8 cellular contexts compared by ENCODE assay signal in the genomic region with DNA sequence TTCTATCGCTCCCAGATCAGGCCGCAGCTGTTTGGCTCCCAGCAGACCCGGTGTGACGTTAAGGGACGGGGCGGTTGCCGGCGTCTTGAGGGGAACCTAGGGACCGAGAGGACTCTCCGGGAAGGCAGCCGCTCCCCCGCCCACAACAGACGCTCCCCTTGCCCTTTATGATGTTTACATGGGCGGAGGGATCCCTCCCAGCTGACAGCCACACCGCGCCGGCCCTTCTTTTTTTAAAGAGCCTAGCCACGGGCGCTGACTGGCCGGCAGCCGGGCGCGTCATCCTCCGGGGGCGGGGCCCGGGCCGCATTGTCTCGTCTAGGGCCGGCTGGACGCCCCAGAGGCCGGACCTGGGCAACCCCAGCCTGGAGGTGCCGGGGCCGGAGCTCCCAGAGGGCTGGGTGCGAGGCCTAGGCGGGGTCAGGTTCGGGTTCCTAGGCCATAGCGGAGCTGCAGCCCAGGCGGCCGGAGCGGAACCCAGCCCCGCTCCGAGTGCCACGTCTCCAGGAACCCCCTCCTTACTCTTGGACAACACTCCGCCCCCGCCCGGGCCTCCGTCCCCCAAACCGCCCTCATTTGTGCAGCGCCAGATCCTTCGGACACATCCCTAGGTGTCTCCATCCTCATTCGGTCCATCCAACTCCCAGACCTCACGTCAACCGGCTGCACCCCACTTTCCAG. TPM values are rescaled to one million over a fixed set of nuclear protein-coding genes. Genes with fewer than 3 reads are reported as not detected.
A peak's percentile ranks its signal among the peaks of the same experiment; 100 is the strongest.
DNase-seq lines count a peak whose midpoint lies in the region; TF ChIP-seq lines count a peak whose summit lies in the region.

A gene (plus strand): TSS at position 340 of the 681 bp plus-strand sequence.

- peaks cover 0 to 1% of the 10 kb centered on the region in 2 donors for H3K27me3 Mint-ChIP-seq in CD8-positive, alpha-beta memory T cell
- peaks cover 57% of the 10 kb centered on the region for H3K27me3 Mint-ChIP-seq in endodermal cell (ENCODE audit: insufficient read depth)

- TF ChIP-seq CTCF in GM20000 (IDR thresholded peaks at IDR 0.05; ENCODE audit: extremely low read depth, missing control alignments) (no peak), endodermal cell (conservative IDR thresholded peaks at IDR 0.05) (no peak)

- peak within 1 kb of the TSS; percentile 74 to 97 (median 86) for H3K4me3 Mint-ChIP-seq in CD8-positive, alpha-beta memory T cell
- peak within 1 kb of the TSS; percentile 92 for H3K4me3 Mint-ChIP-seq in endodermal cell

- H3K9me3 Mint-ChIP-seq in CD8-positive, alpha-beta memory T cell: no peaks in the 10 kb centered on the region
- H3K9me3 Mint-ChIP-seq in endodermal cell: no peaks in the 10 kb centered on the region

- POLR2A ChIA-PET in CD8-positive, alpha-beta memory T cell (lab: Charles Lee): interaction anchor here (1.4 kb wide), 1 partner anchor 78 kb away, joined by 5 read pairs; a partner anchor contains a TSS

- no peaks in the 10 kb centered on the region for H3K36me3 ChIP-seq in CD8-positive, alpha-beta memory T cell (ENCODE audit: insufficient read depth, low read length)
- H3K36me3 ChIP-seq in endodermal cell (ENCODE audit: control insufficient read depth, insufficient read depth, low read length): no peaks in the 10 kb centered on the region

- H3K27me3 ChIP-seq in CD8-positive, alpha-beta memory T cell (ENCODE audit: insufficient read depth, low read length, poor library complexity, severe bottlenecking): no peaks in the 10 kb centered on the region
- peaks cover 50% of the 10 kb centered on the region for H3K27me3 ChIP-seq in endodermal cell (ENCODE audit: control insufficient read depth, insufficient read depth, low read length, poor library complexity, severe bottlenecking)

- peaks cover 0 to 12% (median 0%) of the 10 kb centered on the region in 3 donors for H3K36me3 Mint-ChIP-seq in CD8-positive, alpha-beta memory T cell
- peaks cover 4% of the 10 kb centered on the region for H3K36me3 Mint-ChIP-seq in endodermal cell (ENCODE audit: low read depth)

- peaks cover 31% of the 10 kb centered on the region for H3K4me1 ChIP-seq in CD8-positive, alpha-beta memory T cell (ENCODE audit: insufficient read depth, low read length)
- peaks cover 3% of the 10 kb centered on the region for H3K4me1 ChIP-seq in endodermal cell (ENCODE audit: control insufficient read depth, insufficient read depth, low read length)

- peak within 1 kb of the TSS; percentile 72 for H3K9ac ChIP-seq in endodermal cell (ENCODE audit: extremely low read depth, low read length, poor library complexity, severe bottlenecking)

- peak within 1 kb of the TSS; percentile 18 to 95 (median 92) for H3K27ac Mint-ChIP-seq in CD8-positive, alpha-beta memory T cell
- peak within 1 kb of the TSS; percentile 90 for H3K27ac Mint-ChIP-seq in endodermal cell

- DNase-seq in CD8-positive, alpha-beta memory T cell: peak; percentile 75 to 88 (median 83)
- DNase-seq in GM20000 (ENCODE audit: low spot score) (peak; percentile 96), HT-29 (ENCODE audit: low spot score) (peak; percentile 94), NOMO-1 treated with dmso at 0.1 percent for 144 hours (lab: John Stamatoyannopoulos, UW; ENCODE audit: unreplicated experiment) (peak; percentile 67), endodermal cell (peak; percentile 99), mesenteric fat pad (ENCODE audit: low spot score) (peak; percentile 98)
- peak; percentile 75 for DNase-seq in activated CD8-positive, alpha-beta memory T cell treated with anti-CD3 and anti-CD28 coated beads, Interleukin-2, amount 50 U/mL, for 1 hour (ENCODE audit: extremely low read depth)
- DNase-seq in stimulated activated CD8-positive, alpha-beta memory T cell treated with anti-CD3 and anti-CD28 coated beads, Interleukin-12 subunit alpha, Interleukin-12 subunit beta, amount 100 ng/mL, for 4 hours (ENCODE audit: low read depth): peak; percentile 76

- H3K4me3 ChIP-seq in CD8-positive, alpha-beta memory T cell (ENCODE audit: low read length): peak within 1 kb of the TSS; percentile 95
- peak within 1 kb of the TSS; percentile 89 for H3K4me3 ChIP-seq in endodermal cell (ENCODE audit: low read length)

- WGBS in endodermal cell (ENCODE audit: insufficient coverage in 1 of 2, insufficient read length in 1 of 2), 2 experiments: 0% methylated on average over 12 to 53 of the region's 53 CpGs

- H3K9me3 ChIP-seq in CD8-positive, alpha-beta memory T cell (ENCODE audit: low read length): no peaks in the 10 kb centered on the region
- no peaks in the 10 kb centered on the region for H3K9me3 ChIP-seq in endodermal cell (ENCODE audit: control insufficient read depth, low read length)

- peak within 1 kb of the TSS; percentile 69 for H3K27ac ChIP-seq in CD8-positive, alpha-beta memory T cell (ENCODE audit: low read depth, low read length)
- H3K27ac ChIP-seq in endodermal cell (ENCODE audit: low read depth, low read length): peak within 1 kb of the TSS; percentile 72

- H3K4me1 Mint-ChIP-seq in CD8-positive, alpha-beta memory T cell: peaks cover 32 to 40% (median 39%) of the 10 kb centered on the region in 3 donors
- peaks cover 34% of the 10 kb centered on the region for H3K4me1 Mint-ChIP-seq in endodermal cell

- CTCF ChIA-PET in CD8-positive, alpha-beta memory T cell (lab: Charles Lee): interaction anchor here (1.0 kb wide), 1 partner anchor 43 kb away, joined by 3 read pairs; no protein-coding TSS in a partner anchor

RNA-seq across cellular contexts. Expression of the gene that starts here (rescaled TPM):
- under 1 TPM in 1 of 2 experiments, not detected in 1; 0.51 TPM for total RNA-seq in CD8-positive, alpha-beta memory T cell
- polyA plus RNA-seq in CD8-positive, alpha-beta memory T cell: 0.56 TPM
- total RNA-seq in HT-29 (2014; rRNA removed; shearing (Covaris generic)): not detected in 2 replicates
- total RNA-seq in endodermal cell (1 to 10 TPM; 2.3 to 5.0 TPM), mesenteric fat pad (1.2 TPM)
- 14.1 TPM for polyA plus RNA-seq in endodermal cell (2013, experiment 1 of 2)
- polyA plus RNA-seq in endodermal cell (2013, experiment 2 of 2): 13.0 TPM

Comparison
In these comparisons a context has a peak if more than half of its experiments do, and no peak if none do; other contexts are left out.
1. Peak in every context shown above with its lines: DNase-seq, H3K4me3 ChIP-seq and H3K27ac ChIP-seq.
2. Peak in DNase-seq, H3K4me3 ChIP-seq and H3K27ac ChIP-seq in CD8-positive, alpha-beta memory T cell; RNA of the gene not detected or under 1 TPM.
3. Peak in DNase-seq in HT-29; RNA of the gene not detected or under 1 TPM.